18 cellular contexts compared by ENCODE assay signal in the genomic region with DNA sequence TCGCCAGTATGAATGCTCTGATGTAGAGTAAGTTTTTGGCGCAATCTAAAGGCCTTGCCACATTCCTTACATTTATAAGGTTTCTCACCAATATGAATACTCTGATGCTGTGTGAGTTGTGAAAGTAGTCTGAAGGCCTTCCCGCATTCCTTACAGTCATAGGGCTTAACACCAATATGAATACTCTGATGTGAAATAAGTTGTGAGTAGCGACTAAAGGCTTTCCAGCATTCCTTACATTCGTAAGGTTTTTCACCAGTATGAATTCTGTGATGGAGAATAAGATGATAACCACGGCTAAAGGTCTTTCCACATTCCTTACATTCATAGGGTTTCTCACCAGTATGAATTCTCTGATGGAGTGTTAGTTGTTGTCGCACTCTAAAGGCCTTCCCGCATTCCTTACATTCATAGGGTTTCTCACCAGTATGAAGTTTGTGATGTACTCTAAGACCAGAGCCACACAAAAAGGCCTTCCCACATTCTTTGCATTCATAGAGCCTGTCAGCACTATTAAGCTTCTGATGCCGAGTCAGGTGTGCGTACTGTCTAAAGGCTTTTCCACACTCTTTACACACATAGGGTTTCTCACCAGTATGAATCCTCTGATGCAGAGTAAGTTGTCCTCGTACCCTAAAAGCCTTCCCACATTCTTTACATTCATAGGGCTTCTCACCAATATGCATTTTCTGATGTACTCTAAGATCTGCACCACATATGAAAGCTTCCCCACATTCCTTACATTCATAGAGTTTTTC. TPM values are rescaled to one million over a fixed set of nuclear protein-coding genes. Genes with fewer than 3 reads are reported as not detected.
DNase-seq lines count a peak whose midpoint lies in the region; ATAC-seq, FAIRE-seq and TF ChIP-seq lines count a peak whose summit lies in the region.
"Had no signal": no experiment of that assay in that cellular context is flagged by ENCODE, and none has a peak within 500 bp of the region (broad histone marks: within the 10 kb centered on the region; RNA-seq: fewer than 3 reads in every experiment).

No MANE protein-coding gene starts in this region.

- H3K27ac ChIP-seq in GM23338 (ENCODE audit: low read depth), result peak overlapping the region; percentile 55; the same call in 1 of the 2 replicates
- no peak overlapping the region for H3K27ac ChIP-seq in K562 (ENCODE audit: extremely low read depth, low read depth, low read length)
- H3K27ac ChIP-seq in muscle layer of duodenum (ENCODE audit: low read length), result no peak overlapping the region
- H3K27ac ChIP-seq in aorta (ENCODE audit: low read depth in 1 of 2, low read length in 2 of 2), result no peak overlapping the region
- H3K27ac ChIP-seq: HL-60, SK-N-MC had no signal

- H3K4me1 Mint-ChIP-seq in GM23338, result no peaks in the 10 kb centered on the region

- no peak overlapping the region for H2AFZ ChIP-seq in GM23338
- no peak overlapping the region for H2AFZ ChIP-seq in K562 (ENCODE audit: low read depth, low read length)

- ATAC-seq in GM23338 (no peak), K562 (no peak), aorta (ENCODE audit: low FRiP score) (no peak), sciatic nerve (no peak)
- ATAC-seq: Right ventricle myocardium inferior had no signal

- no peak for TF ChIP-seq RAD21 in K562 (CRISPR knock-in tag; conservative IDR thresholded peaks at IDR 0.05 in 1 of 2, IDR thresholded peaks at IDR 0.05 in 1 of 2)

- H3K27me3 Mint-ChIP-seq in GM23338 (ENCODE audit: insufficient read depth, low read depth, poor library complexity), result no peaks in the 10 kb centered on the region

- H3K36me3 ChIP-seq in GM23338 (ENCODE audit: insufficient read depth) (peaks cover 60% of the 10 kb centered on the region), K562 (ENCODE audit: control insufficient read depth, insufficient read depth, low read length) (peaks cover 8% of the 10 kb centered on the region; the same call in 2 of the 3 replicates), muscle layer of duodenum (ENCODE audit: control insufficient read depth in 1 of 2, insufficient read depth in 2 of 2, low read length in 2 of 2) (peaks cover 22 to 53% of the 10 kb centered on the region in 2 donors), aorta (ENCODE audit: control insufficient read depth in 1 of 2, insufficient read depth in 2 of 2, low read length in 1 of 2) (peaks cover 18 to 27% of the 10 kb centered on the region in 2 donors)

- H3K9me3 ChIP-seq in K562 (replicated peaks; ENCODE audit: control insufficient read depth, insufficient read depth, low read depth, low read length) (peaks cover 5% of the 10 kb centered on the region), muscle layer of duodenum (ENCODE audit: control insufficient read depth in 1 of 2, low read length in 2 of 2) (peaks cover 44 to 57% of the 10 kb centered on the region in 2 donors), aorta (ENCODE audit: control insufficient read depth, low read length) (peaks cover 32% of the 10 kb centered on the region)

- no peak for TF ChIP-seq EP300 in K562 (IDR thresholded peaks at IDR 0.05; ENCODE audit: low read length)

- H3K4me3 Mint-ChIP-seq in GM23338, result no peak overlapping the region

- no peak overlapping the region for H3K9ac ChIP-seq in K562 (ENCODE audit: insufficient read depth in 1 of 2, low read depth in 2 of 2, low read length in 2 of 2)

- no peak for TF ChIP-seq CTCF in GM23338 (conservative IDR thresholded peaks at IDR 0.05; ENCODE audit: low read depth in 2 of 2)
- no peak for TF ChIP-seq CTCF in K562 (IDR thresholded peaks at IDR 0.05 in 2 of 3, conservative IDR thresholded peaks at IDR 0.05 in 1 of 3; ENCODE audit: insufficient read depth in 2 of 3, low read depth in 1 of 3, low read length in 3 of 3)

- H3K79me2 ChIP-seq in GM23338 (replicated peaks; ENCODE audit: insufficient read depth) (no peaks in the 10 kb centered on the region), K562 (ENCODE audit: control insufficient read depth, insufficient read depth, low read length) (no peaks in the 10 kb centered on the region)

- peaks cover 87% of the 10 kb centered on the region for H3K36me3 Mint-ChIP-seq in GM23338 (ENCODE audit: low read depth)

- no peaks in the 10 kb centered on the region for H4K20me1 ChIP-seq in GM23338 (replicated peaks; ENCODE audit: insufficient read depth)
- no peaks in the 10 kb centered on the region for H4K20me1 ChIP-seq in K562 (replicated peaks; ENCODE audit: control insufficient read depth, insufficient read depth, low read length)

- H3K27me3 ChIP-seq in GM23338 (ENCODE audit: insufficient read depth) (no peaks in the 10 kb centered on the region), K562 (ENCODE audit: control insufficient read depth in 2 of 2, insufficient read depth in 2 of 2, low read length in 2 of 2) (no peaks in the 10 kb centered on the region), muscle layer of duodenum (ENCODE audit: low read depth, low read length) (no peaks in the 10 kb centered on the region), aorta (ENCODE audit: control insufficient read depth in 1 of 2, insufficient read depth in 2 of 2, low read length in 1 of 2) (no peaks in the 10 kb centered on the region)

- H3K4me3 ChIP-seq in GM23338 (no peak overlapping the region), K562 (no peak overlapping the region), muscle layer of duodenum (ENCODE audit: low read depth in 1 of 2, low read length in 2 of 2) (peak overlapping the region; percentile 3 to 55), aorta (ENCODE audit: low read length in 2 of 2) (peak overlapping the region; percentile 14 to 18)
- H3K4me3 ChIP-seq: SK-N-MC had no signal

- POLR2A ChIA-PET in K562 (lab: Yijun Ruan, JAX), result no interaction called here

- H3K9me3 Mint-ChIP-seq in GM23338, result peaks cover 85% of the 10 kb centered on the region

- DNase-seq in GM23338 (ENCODE audit: low spot score) (peak; percentile 40), K562 (ENCODE audit: extremely low read depth in 1 of 4, low spot score in 3 of 4) (no peak), aorta (no peak), NCI-H1048 (lab: John Stamatoyannopoulos, UW) (no peak), sciatic nerve (ENCODE audit: low spot score) (no peak)
- DNase-seq in stimulated activated CD4-positive, alpha-beta T cell treated with anti-CD3 and anti-CD28 coated beads, Interleukin-1b, Interleukin-23, amount 100 ng/mL, for 48 hours, result no peak
- DNase-seq: C1 segment of cervical spinal cord, Caco-2, DMS53, KG1, NCI-H1092 treated with DMSO at 0.1 percent for 48 hours, NCI-H1694 treated with DMSO at 0.1 percent for 48 hours, NCI-H774 had no signal

- H3K4me2 ChIP-seq in GM23338, result no peak overlapping the region
- no peak overlapping the region for H3K4me2 ChIP-seq in K562 (ENCODE audit: insufficient read depth, low read length)

- in situ Hi-C loops in K562 (cut with MboI), result no loop called here

- no TSS peak for BruUV-seq in K562 (replicated peaks; lab: Mats Ljungman, UMichigan)

- H3K9me1 ChIP-seq in K562 (ENCODE audit: control insufficient read depth, insufficient read depth, low read length), result no peaks in the 10 kb centered on the region

- H3F3A ChIP-seq in GM23338 (replicated peaks; ENCODE audit: low read depth), result no peaks in the 10 kb centered on the region

- CTCF ChIA-PET in K562 (lab: Yijun Ruan, JAX; ENCODE audit: low intra/inter-chr PET ratio), result no interaction called here

- H3K4me1 ChIP-seq in GM23338 (ENCODE audit: insufficient read depth), result no peaks in the 10 kb centered on the region
- no peaks in the 10 kb centered on the region for H3K4me1 ChIP-seq in K562 (replicated peaks in 1 of 2; ENCODE audit: control insufficient read depth in 2 of 2, insufficient read depth in 2 of 2, low read length in 2 of 2)
- no peaks in the 10 kb centered on the region for H3K4me1 ChIP-seq in muscle layer of duodenum (ENCODE audit: control insufficient read depth in 1 of 2, insufficient read depth in 2 of 2, low read length in 2 of 2)
- no peaks in the 10 kb centered on the region for H3K4me1 ChIP-seq in aorta (ENCODE audit: control insufficient read depth in 1 of 2, insufficient read depth in 2 of 2, low read length in 2 of 2)
- H3K4me1 ChIP-seq: Caco-2 had no signal

- TF ChIP-seq POLR2A in K562 (conservative IDR thresholded peaks at IDR 0.05), result no peak

- intact Hi-C loops in K562 (cut with micrococcal nuclease), result no loop called here
- intact Hi-C loops in aorta (cut with DNase I), result no loop called here
- intact Hi-C loops in sciatic nerve (cut with DNase I), result no loop called here

- no peaks in the 10 kb centered on the region; the same call in 1 of the 2 replicates for H3K9me2 ChIP-seq in GM23338 (ENCODE audit: insufficient read depth)

- FAIRE-seq in K562 (lab: Jason Lieb, UNC), result no peak
- FAIRE-seq: GM12892 had no signal

- H3K27ac Mint-ChIP-seq in GM23338, result no peak overlapping the region

- WGBS in K562 (ENCODE audit: insufficient coverage, low coverage, missing lambda C conversion rate), result 30% methylated on average over 11 of the region's 11 CpGs
- WGBS in aorta, 2 donors, result 98% methylated on average over 11 of the region's 11 CpGs

RNA-seq across cellular contexts. Expression of gene ZFP14, which starts 14.1 kb away (rescaled TPM):
- total RNA-seq in GM23338 (2014; rRNA removed; shearing (Covaris generic)), result 9.5 and 10.4 TPM in 2 replicates
- polyA plus RNA-seq in GM23338 (2016; fragmentation: Nextera tagmentation; extraction: Ambion mirVana), result 8.6 and 9.0 TPM in 2 replicates
- total RNA-seq in K562 (2011; cell fraction: chromatin; rRNA removed; ENCODE audit: low replicate concordance), result 2.0 and 7.1 TPM in 2 replicates
- 1.3 and 2.3 TPM in 2 replicates for total RNA-seq in K562 (2011; cell fraction: nucleolus; rRNA removed)
- 2.7 and 3.1 TPM in 2 replicates for total RNA-seq in K562 (2011; cell fraction: nucleoplasm; rRNA removed)
- total RNA-seq in K562 (2014; rRNA removed), result 0.41 and 1.1 TPM in 2 replicates
- total RNA-seq in K562 (2014; rRNA removed; fragmentation: Illumina TruSeq; extraction: Trizol), result 1.5 and 2.1 TPM in 2 replicates
- total RNA-seq in K562 (2015; rRNA removed; fragmentation: Illumina TruSeq; extraction: Trizol), result 1.4 and 2.1 TPM in 2 replicates
- total RNA-seq in K562 (2021), result 0.65 and 1.2 TPM in 2 replicates
- polyA plus RNA-seq in K562 (2011; rRNA removed), result 1.3 and 1.9 TPM in 2 replicates
- 0.22 and 0.59 TPM in 2 replicates for polyA plus RNA-seq in K562 (2011; cell fraction: cytosol; rRNA removed)
- 1.0 and 1.1 TPM in 2 replicates for polyA plus RNA-seq in K562 (2011; cell fraction: nucleus; rRNA removed)
- polyA plus RNA-seq in K562 (2012), result 0.82 and 0.89 TPM in 2 replicates
- polyA plus RNA-seq in K562 (2014; fragmentation: Illumina TruSeq; extraction: Trizol), result 0.35 and 0.80 TPM in 2 replicates
- 1 to 10 TPM; 1.6 to 1.7 TPM for polyA plus RNA-seq in K562 (2014; fragmentation: Nextera tagmentation; extraction: Ambion mirVana)
- polyA plus RNA-seq in K562 (2014; rRNA removed), result 0.30 and 0.94 TPM in 2 replicates
- polyA minus RNA-seq in K562 (2011; rRNA and poly(A)+ RNA removed), result 2.1 and 2.2 TPM in 2 replicates
- polyA minus RNA-seq in K562 (2011; cell fraction: cytosol; rRNA and poly(A)+ RNA removed), result 0.18 and 0.38 TPM in 2 replicates
- polyA minus RNA-seq in K562 (2011; cell fraction: nucleus; rRNA and poly(A)+ RNA removed), result 0.94 and 1.7 TPM in 2 replicates
- 10 to 100 TPM in 1 of 2 donors, 1 to 10 TPM in 1; 4.4 to 11.5 TPM for total RNA-seq in aorta
- polyA plus RNA-seq in aorta, result 1 to 10 TPM; 2.0 to 2.9 TPM
- total RNA-seq in sciatic nerve, result 11.5 TPM

RNA-seq across cellular contexts. Expression of gene ZFP82, which starts 25.3 kb away (rescaled TPM):
- total RNA-seq in GM23338 (2014; rRNA removed; shearing (Covaris generic)), result 17.1 and 21.2 TPM in 2 replicates
- 10.8 and 16.8 TPM in 2 replicates for polyA plus RNA-seq in GM23338 (2016; fragmentation: Nextera tagmentation; extraction: Ambion mirVana)
- 5.8 and 15.0 TPM in 2 replicates for total RNA-seq in K562 (2011; cell fraction: chromatin; rRNA removed; ENCODE audit: low replicate concordance)
- 5.0 and 7.0 TPM in 2 replicates for total RNA-seq in K562 (2011; cell fraction: nucleolus; rRNA removed)
- 7.0 and 7.6 TPM in 2 replicates for total RNA-seq in K562 (2011; cell fraction: nucleoplasm; rRNA removed)
- total RNA-seq in K562 (2014; rRNA removed), result 2.0 and 2.2 TPM in 2 replicates
- total RNA-seq in K562 (2014; rRNA removed; fragmentation: Illumina TruSeq; extraction: Trizol), result 3.3 and 3.5 TPM in 2 replicates
- total RNA-seq in K562 (2015; rRNA removed; fragmentation: Illumina TruSeq; extraction: Trizol), result 2.6 and 3.2 TPM in 2 replicates
- total RNA-seq in K562 (2021), result 2.3 and 2.5 TPM in 2 replicates
- polyA plus RNA-seq in K562 (2011; rRNA removed), result 2.4 and 7.0 TPM in 2 replicates
- 1.1 TPM in 2 replicates for polyA plus RNA-seq in K562 (2011; cell fraction: cytosol; rRNA removed)
- polyA plus RNA-seq in K562 (2011; cell fraction: nucleus; rRNA removed), result 1.3 and 3.0 TPM in 2 replicates
- polyA plus RNA-seq in K562 (2012), result 1.8 TPM in 2 replicates
- 2.8 and 3.0 TPM in 2 replicates for polyA plus RNA-seq in K562 (2014; fragmentation: Illumina TruSeq; extraction: Trizol)
- polyA plus RNA-seq in K562 (2014; fragmentation: Nextera tagmentation; extraction: Ambion mirVana), result 1 to 10 TPM; 3.0 to 4.0 TPM
- polyA plus RNA-seq in K562 (2014; rRNA removed), result 2.3 and 2.5 TPM in 2 replicates
- polyA minus RNA-seq in K562 (2011; rRNA and poly(A)+ RNA removed), result 6.0 and 14.1 TPM in 2 replicates
- 0.73 and 4.1 TPM in 2 replicates for polyA minus RNA-seq in K562 (2011; cell fraction: cytosol; rRNA and poly(A)+ RNA removed)
- 3.2 and 4.3 TPM in 2 replicates for polyA minus RNA-seq in K562 (2011; cell fraction: nucleus; rRNA and poly(A)+ RNA removed)
- 1 to 10 TPM; 4.8 to 8.3 TPM for total RNA-seq in aorta
- 1 to 10 TPM; 2.0 to 4.9 TPM for polyA plus RNA-seq in aorta
- total RNA-seq in sciatic nerve, result 10.7 TPM

Comparison
In these comparisons a context has a peak if more than half of its experiments do, and no peak if none do; other contexts are left out.
1. H3K4me3 ChIP-seq: peak in muscle layer of duodenum (2 of 2) and aorta (2 of 2); none in GM23338 (single experiment) and K562 (single experiment).